17 cellular contexts compared by ENCODE assay signal in genomic region chr6:1077822-1078221, GRCh38.
DNase-seq lines count a peak whose midpoint lies in the region; FAIRE-seq and TF ChIP-seq lines count a peak whose summit lies in the region.
"Had no signal": no experiment of that assay in that cellular context is flagged by ENCODE, and none has a peak within 500 bp of the region (broad histone marks: within the 10 kb centered on the region; RNA-seq: fewer than 3 reads in every experiment).

No MANE protein-coding gene starts in this region.

- H3K4me2 ChIP-seq in neural progenitor cell = no peak overlapping the region
- H3K4me2 ChIP-seq: A549 had no signal

- peak; percentile 72 for DNase-seq in left kidney (ENCODE audit: low read depth, low spot score)
- no peak for DNase-seq in neural progenitor cell (ENCODE audit: low spot score)
- no peak for DNase-seq in stomach
- DNase-seq in HTR-8/SVneo (ENCODE audit: insufficient read length, low spot score) = no peak
- DNase-seq in RPMI8226 = no peak
- DNase-seq in T-helper 2 cell treated with Interferon-gamma antibody and Interleukin-4, amounts not matched to agents 5 μg/mL and 100 μg/mL, for 36 hours (ENCODE audit: low spot score) = no peak
- no peak for DNase-seq in glutamatergic neuron
- DNase-seq: BE2C; CD4-positive, alpha-beta memory T cell; DND-41; GDM1; GOT3; H9 had no signal

- no peak for TF ChIP-seq EP300 in stomach (IDR thresholded peaks at IDR 0.05)

- H3K4me3 ChIP-seq in neural progenitor cell (no peak overlapping the region), stomach (no peak overlapping the region)
- H3K4me3 ChIP-seq: A549 had no signal

- WGBS in stomach, 5 donors = 74 to 83% (median 81%) methylated on average over 16 of the region's 16 CpGs

- H3F3A ChIP-seq in neural progenitor cell (ENCODE audit: low read depth) = no peaks in the 10 kb centered on the region

- no peaks in the 10 kb centered on the region for H3K27me3 ChIP-seq in neural progenitor cell
- H3K27me3 ChIP-seq in stomach = no peaks in the 10 kb centered on the region

- H3K27ac ChIP-seq in neural progenitor cell (no peak overlapping the region), stomach (peak overlapping the region; percentile 9 to 90 (median 83))
- H3K27ac ChIP-seq: A549, C4-2B had no signal

- H3K4me1 Mint-ChIP-seq in brain = peaks cover 29% of the 10 kb centered on the region
- H3K4me1 Mint-ChIP-seq in neural progenitor cell = peaks cover 20% of the 10 kb centered on the region
- no peaks in the 10 kb centered on the region for H3K4me1 Mint-ChIP-seq in T-helper 2 cell treated with Interferon-gamma antibody and Interleukin-4, amounts not matched to agents 5 μg/mL and 100 μg/mL, for 36 hours (ENCODE audit: low read depth)
- peaks cover 1% of the 10 kb centered on the region for H3K4me1 Mint-ChIP-seq in glutamatergic neuron (ENCODE audit: low read depth, unreplicated experiment)
- H3K4me1 Mint-ChIP-seq: CD4-positive, alpha-beta memory T cell had no signal

- peaks cover 0 to 3% (median 0%) of the 10 kb centered on the region in 5 experiments for H3K9me3 Mint-ChIP-seq in brain
- H3K9me3 Mint-ChIP-seq in neural progenitor cell = peaks cover 5% of the 10 kb centered on the region
- no peaks in the 10 kb centered on the region for H3K9me3 Mint-ChIP-seq in T-helper 2 cell treated with Interferon-gamma antibody and Interleukin-4, amounts not matched to agents 5 μg/mL and 100 μg/mL, for 36 hours
- no peaks in the 10 kb centered on the region for H3K9me3 Mint-ChIP-seq in glutamatergic neuron (ENCODE audit: unreplicated experiment)
- H3K9me3 Mint-ChIP-seq: CD4-positive, alpha-beta memory T cell; H9 had no signal

- no peak for FAIRE-seq in HTR-8/SVneo (lab: Jason Lieb, UNC)
- FAIRE-seq: A549, GM12892 had no signal

- TF ChIP-seq CTCF in brain (conservative IDR thresholded peaks at IDR 0.05) (no peak), neural progenitor cell (IDR thresholded peaks at IDR 0.05) (no peak), stomach (IDR thresholded peaks at IDR 0.05) (no peak), glutamatergic neuron (IDR thresholded peaks at IDR 0.05; ENCODE audit: partially characterized antibody, unreplicated experiment) (no peak)

- H3K27ac Mint-ChIP-seq in brain (peak overlapping the region in 3 of 5 experiments; percentile 46 to 50 (median 48)), neural progenitor cell (peak overlapping the region; percentile 98), glutamatergic neuron (ENCODE audit: unreplicated experiment) (no peak overlapping the region)
- H3K27ac Mint-ChIP-seq in T-helper 2 cell treated with Interferon-gamma antibody and Interleukin-4, amounts not matched to agents 5 μg/mL and 100 μg/mL, for 36 hours = no peak overlapping the region
- H3K27ac Mint-ChIP-seq: H9 had no signal

- peak overlapping the region; percentile 95 for H2AFZ ChIP-seq in neural progenitor cell (replicated peaks)

- H3K79me2 ChIP-seq in neural progenitor cell (ENCODE audit: low read depth) = no peaks in the 10 kb centered on the region

- H4K20me1 ChIP-seq in neural progenitor cell (ENCODE audit: low read depth) = no peaks in the 10 kb centered on the region

- H3K9me3 ChIP-seq in neural progenitor cell (ENCODE audit: low read depth) = no peaks in the 10 kb centered on the region
- H3K9me3 ChIP-seq in stomach = no peaks in the 10 kb centered on the region
- H3K9me3 ChIP-seq: A549, BE2C had no signal

- H3K36me3 Mint-ChIP-seq in brain = no peaks in the 10 kb centered on the region
- no peaks in the 10 kb centered on the region for H3K36me3 Mint-ChIP-seq in neural progenitor cell
- no peaks in the 10 kb centered on the region for H3K36me3 Mint-ChIP-seq in T-helper 2 cell treated with Interferon-gamma antibody and Interleukin-4, amounts not matched to agents 5 μg/mL and 100 μg/mL, for 36 hours (ENCODE audit: low read depth)
- H3K36me3 Mint-ChIP-seq in glutamatergic neuron (ENCODE audit: unreplicated experiment) = peaks cover 3% of the 10 kb centered on the region
- H3K36me3 Mint-ChIP-seq: CD4-positive, alpha-beta memory T cell had no signal

- no peak for TF ChIP-seq POLR2A in stomach (IDR thresholded peaks at IDR 0.05)

- H3K27me3 Mint-ChIP-seq in brain = peaks cover 3% of the 10 kb centered on the region
- peaks cover 8% of the 10 kb centered on the region for H3K27me3 Mint-ChIP-seq in neural progenitor cell (ENCODE audit: insufficient read depth, low read depth)
- H3K27me3 Mint-ChIP-seq in T-helper 2 cell treated with Interferon-gamma antibody and Interleukin-4, amounts not matched to agents 5 μg/mL and 100 μg/mL, for 36 hours (ENCODE audit: low read depth) = peaks cover 7% of the 10 kb centered on the region
- no peaks in the 10 kb centered on the region for H3K27me3 Mint-ChIP-seq in glutamatergic neuron (ENCODE audit: unreplicated experiment)

- intact Hi-C loops in stomach (cut with DNase I; ENCODE audit: low total_unique reads) = no loop called here

- H3K9ac ChIP-seq in neural progenitor cell = no peak overlapping the region

- H3K36me3 ChIP-seq in neural progenitor cell (no peaks in the 10 kb centered on the region), stomach (no peaks in the 10 kb centered on the region)
- H3K36me3 ChIP-seq: BE2C had no signal

- H3K4me3 Mint-ChIP-seq in brain = no peak overlapping the region
- no peak overlapping the region for H3K4me3 Mint-ChIP-seq in neural progenitor cell
- H3K4me3 Mint-ChIP-seq in T-helper 2 cell treated with Interferon-gamma antibody and Interleukin-4, amounts not matched to agents 5 μg/mL and 100 μg/mL, for 36 hours = no peak overlapping the region
- H3K4me3 Mint-ChIP-seq in glutamatergic neuron (ENCODE audit: unreplicated experiment) = no peak overlapping the region
- H3K4me3 Mint-ChIP-seq: H9 had no signal

- H3K4me1 ChIP-seq in neural progenitor cell (peaks cover 7% of the 10 kb centered on the region), stomach (peaks cover 25 to 64% (median 46%) of the 10 kb centered on the region in 4 donors)
- H3K4me1 ChIP-seq: A549, BE2C had no signal

Comparison
In these comparisons a context has a peak if more than half of its experiments do, and no peak if none do; other contexts are left out.
1. H3K27ac Mint-ChIP-seq: peak in brain (3 of 5) and neural progenitor cell (single experiment); none in T-helper 2 cell treated with Interferon-gamma antibody and Interleukin-4, amounts not matched to agents 5 μg/mL and 100 μg/mL, for 36 hours (single experiment) and glutamatergic neuron (single experiment).